ENCODE assay signal across 9 cellular contexts in genomic region chr19:19372656-19373416, GRCh38. TPM values are rescaled to one million over a fixed set of nuclear protein-coding genes. Genes with fewer than 3 reads are reported as not detected.
DNase-seq lines count a peak whose midpoint lies in the region; ATAC-seq, FAIRE-seq and TF ChIP-seq lines count a peak whose summit lies in the region.
"Had no signal": no experiment of that assay in that cellular context is flagged by ENCODE, and none has a peak within 500 bp of the region (broad histone marks: within the 10 kb centered on the region; RNA-seq: fewer than 3 reads in every experiment).

No MANE protein-coding gene starts in this region.

- CTCF ChIA-PET in activated CD8-positive, alpha-beta T cell treated with anti-CD3 and anti-CD28 coated beads for 36 hours (lab: Charles Lee), result interaction anchor here (0.9 to 3.6 kb wide), 6 partner anchors 8 to 271 kb away, joined by 3 to 28 read pairs (median 4); partner anchors contain the start of gene GMIP

- peak overlapping the region; percentile 59 for H3K4me3 Mint-ChIP-seq in activated CD8-positive, alpha-beta T cell treated with anti-CD3 and anti-CD28 coated beads for 36 hours

- no peak for TF ChIP-seq POLR2A in H54 (IDR thresholded peaks at IDR 0.05; ENCODE audit: low read depth, low read length)
- TF ChIP-seq POLR2A in heart left ventricle (IDR thresholded peaks at IDR 0.05), result peak in 1 of 2 donors; percentile 39

- H3K27ac ChIP-seq in heart left ventricle, result peak overlapping the region; percentile 40 to 91 (median 74)

- peak; percentile 70 for FAIRE-seq in H54 (lab: Jason Lieb, UNC)
- FAIRE-seq: A204.1 had no signal

- POLR2A ChIA-PET in activated CD8-positive, alpha-beta T cell treated with anti-CD3 and anti-CD28 coated beads for 36 hours (lab: Charles Lee), result interaction anchor here (0.6 to 1.5 kb wide), 3 partner anchors 9 to 23 kb away, joined by 3 to 4 read pairs (median 3); no protein-coding TSS in a partner anchor

- intact Hi-C loops in activated CD8-positive, alpha-beta T cell treated with anti-CD3 and anti-CD28 coated beads for 36 hours (cut with micrococcal nuclease), result no loop called here
- intact Hi-C loops in heart left ventricle (cut with DNase I), result no loop called here

- H3K4me1 Mint-ChIP-seq in activated CD8-positive, alpha-beta T cell treated with anti-CD3 and anti-CD28 coated beads for 36 hours (ENCODE audit: low read depth), result peaks cover 7% of the 10 kb centered on the region

- H3K9me3 ChIP-seq in heart left ventricle, result no peaks in the 10 kb centered on the region

- H3K9me3 Mint-ChIP-seq in activated CD8-positive, alpha-beta T cell treated with anti-CD3 and anti-CD28 coated beads for 36 hours, result no peaks in the 10 kb centered on the region

- TF ChIP-seq CTCF in activated CD8-positive, alpha-beta T cell treated with anti-CD3 and anti-CD28 coated beads for 36 hours (IDR thresholded peaks at IDR 0.05), result no peak
- TF ChIP-seq CTCF in heart left ventricle (IDR thresholded peaks at IDR 0.05), result no peak

- peak; percentile 59 for DNase-seq in DMS53 (lab: John Stamatoyannopoulos, UW)
- DNase-seq in DMS53 treated with DMSO at 0.1 percent for 48 hours (lab: John Stamatoyannopoulos, UW; ENCODE audit: unreplicated experiment), result no peak
- peak; percentile 64 for DNase-seq in H54 (ENCODE audit: insufficient read length, low spot score)
- DNase-seq in NAMALWA (ENCODE audit: low spot score), result peak; percentile 85
- DNase-seq in activated CD8-positive, alpha-beta T cell treated with anti-CD3 and anti-CD28 coated beads for 36 hours, result peak; percentile 60
- peak; percentile 77 to 85 (median 83) for DNase-seq in heart left ventricle
- peak; percentile 45 for DNase-seq in stimulated activated CD4-positive, alpha-beta T cell treated with anti-CD3 and anti-CD28 coated beads, Interleukin-4, amount 100 ng/mL, for 24 hours
- DNase-seq in NCI-H2227 (lab: John Stamatoyannopoulos, UW; ENCODE audit: unreplicated experiment), result no peak

- peaks cover 0 to 46% (median 15%) of the 10 kb centered on the region in 12 donors for H3K4me1 ChIP-seq in heart left ventricle

- no peaks in the 10 kb centered on the region for H3K27me3 Mint-ChIP-seq in activated CD8-positive, alpha-beta T cell treated with anti-CD3 and anti-CD28 coated beads for 36 hours

- H3K27ac Mint-ChIP-seq in activated CD8-positive, alpha-beta T cell treated with anti-CD3 and anti-CD28 coated beads for 36 hours, result peak overlapping the region; percentile 94

- ATAC-seq in activated CD8-positive, alpha-beta T cell treated with anti-CD3 and anti-CD28 coated beads for 36 hours, result peak; percentile 95
- ATAC-seq in heart left ventricle, result peak; percentile 92 to 97 (median 94)

- H3K36me3 Mint-ChIP-seq in activated CD8-positive, alpha-beta T cell treated with anti-CD3 and anti-CD28 coated beads for 36 hours (ENCODE audit: low read depth), result no peaks in the 10 kb centered on the region

- H3K27me3 ChIP-seq in heart left ventricle, result no peaks in the 10 kb centered on the region

- peak overlapping the region in 5 of 12 donors; percentile 5 to 29 (median 23) for H3K4me3 ChIP-seq in heart left ventricle

- WGBS in heart left ventricle, 4 donors, result 55 to 62% (median 59%) methylated on average over 8 of the region's 8 CpGs

- H3K36me3 ChIP-seq in heart left ventricle, result no peaks in the 10 kb centered on the region

RNA-seq across cellular contexts. Expression of gene GATAD2A, which starts 32.6 kb away (rescaled TPM):
- total RNA-seq in activated CD8-positive, alpha-beta T cell treated with anti-CD3 and anti-CD28 coated beads for 36 hours, result 100 to 1,000 TPM; 132 to 136 TPM
- 10 to 100 TPM; 18.1 to 49.5 (median 35.5) TPM for total RNA-seq in heart left ventricle
- 10 to 100 TPM in 1 of 2 donors, 1 to 10 TPM in 1; 7.5 to 27.0 TPM for polyA plus RNA-seq in heart left ventricle

RNA-seq across cellular contexts. Expression of gene MAU2, which starts 52.2 kb away (rescaled TPM):
- total RNA-seq in activated CD8-positive, alpha-beta T cell treated with anti-CD3 and anti-CD28 coated beads for 36 hours, result 10 to 100 TPM; 38.4 to 39.4 TPM
- 10 to 100 TPM; 26.5 to 46.4 (median 32.0) TPM for total RNA-seq in heart left ventricle
- 10 to 100 TPM; 15.7 to 28.5 TPM for polyA plus RNA-seq in heart left ventricle

RNA-seq across cellular contexts. Expression of gene SUGP1, which starts 52.5 kb away (rescaled TPM):
- 10 to 100 TPM; 42.8 to 51.3 TPM for total RNA-seq in activated CD8-positive, alpha-beta T cell treated with anti-CD3 and anti-CD28 coated beads for 36 hours
- total RNA-seq in heart left ventricle, result 10 to 100 TPM; 34.2 to 53.4 (median 41.9) TPM
- polyA plus RNA-seq in heart left ventricle, result 10 to 100 TPM; 28.7 to 41.0 TPM

Comparison
In these comparisons a context has a peak if more than half of its experiments do, and no peak if none do; other contexts are left out.
1. DNase-seq: peak in DMS53 (single experiment), H54 (single experiment), NAMALWA (single experiment), activated CD8-positive, alpha-beta T cell treated with anti-CD3 and anti-CD28 coated beads for 36 hours (single experiment), heart left ventricle (5 of 5) and stimulated activated CD4-positive, alpha-beta T cell treated with anti-CD3 and anti-CD28 coated beads, Interleukin-4, amount 100 ng/mL, for 24 hours (single experiment); none in DMS53 treated with DMSO at 0.1 percent for 48 hours (single experiment) and NCI-H2227 (single experiment).